Comparison of ENCODE assay signal across 24 cellular contexts in genomic region chrX:25754399-25754798, GRCh38.
"Had no signal": no experiment of that assay in that cellular context is flagged by ENCODE, and none has a peak within 500 bp of the region (broad histone marks: within the 10 kb centered on the region; RNA-seq: fewer than 3 reads in every experiment).

No MANE protein-coding gene starts in this region.

- H3K27me3 ChIP-seq: esophagus muscularis mucosa, foreskin keratinocyte, gastroesophageal sphincter, heart right ventricle, left lung, sigmoid colon, testis, tibial artery, upper lobe of left lung had no signal

- H3K4me1 Mint-ChIP-seq: naive thymus-derived CD8-positive, alpha-beta T cell; nephron progenitor cell; stimulated activated memory B cell treated with anti-CD40 and anti-IgM and Interleukin-4, amounts not matched to agents 10 μg/mL and 1 μg/mL and 100 μg/mL, for 72 hours had no signal

- H3K4me1 ChIP-seq: esophagus muscularis mucosa, foreskin keratinocyte, gastroesophageal sphincter, heart right ventricle, left lung, psoas muscle, sigmoid colon, testis, tibial artery, upper lobe of left lung had no signal

- H3K9me3 Mint-ChIP-seq: stimulated activated memory B cell treated with anti-CD40 and anti-IgM and Interleukin-4, amounts not matched to agents 10 μg/mL and 1 μg/mL and 100 μg/mL, for 72 hours had no signal

- H3K4me3 Mint-ChIP-seq: naive thymus-derived CD8-positive, alpha-beta T cell; nephron progenitor cell; stimulated activated memory B cell treated with anti-CD40 and anti-IgM and Interleukin-4, amounts not matched to agents 10 μg/mL and 1 μg/mL and 100 μg/mL, for 72 hours had no signal

- H3K4me3 ChIP-seq: dorsolateral prefrontal cortex, esophagus muscularis mucosa, gastroesophageal sphincter, heart right ventricle, left lung, psoas muscle, sigmoid colon, testis, tibial artery, upper lobe of left lung had no signal

- H3K36me3 ChIP-seq: esophagus muscularis mucosa, gastroesophageal sphincter, heart right ventricle, left lung, sigmoid colon, tibial artery, upper lobe of left lung had no signal

- DNase-seq: central memory CD4-positive, alpha-beta T cell; dorsolateral prefrontal cortex; effector CD4-positive, alpha-beta T cell; foreskin keratinocyte; glutamatergic neuron; heart right ventricle; hippocampal formation; kidney; left lung; naive thymus-derived CD8-positive, alpha-beta T cell; nephron progenitor cell; nucleus accumbens; psoas muscle; right cardiac atrium; sigmoid colon; stimulated activated CD4-positive, alpha-beta T cell treated with anti-CD3 and anti-CD28 coated beads, Interleukin-4, amount 100 ng/mL, for 4 hours; stimulated activated naive CD8-positive, alpha-beta T cell treated with anti-CD3 and anti-CD28 coated beads, Interleukin-15, Interleukin-2, amounts not matched to agents 100 U/mL and 50 U/mL, for 24 hours; substantia nigra; testis; tibial artery; upper lobe of left lung had no signal

- ATAC-seq: foreskin keratinocyte; gastroesophageal sphincter; heart right ventricle; left lung; naive thymus-derived CD8-positive, alpha-beta T cell; psoas muscle; right cardiac atrium; stimulated activated memory B cell treated with anti-CD40 and anti-IgM and Interleukin-4, amounts not matched to agents 10 μg/mL and 1 μg/mL and 100 μg/mL, for 72 hours; stimulated activated naive CD8-positive, alpha-beta T cell treated with anti-CD3 and anti-CD28 coated beads, Interleukin-15, Interleukin-2, amounts not matched to agents 100 U/mL and 50 U/mL, for 24 hours had no signal

- H3K27ac Mint-ChIP-seq: naive thymus-derived CD8-positive, alpha-beta T cell; nephron progenitor cell; stimulated activated memory B cell treated with anti-CD40 and anti-IgM and Interleukin-4, amounts not matched to agents 10 μg/mL and 1 μg/mL and 100 μg/mL, for 72 hours had no signal

- H3K36me3 Mint-ChIP-seq: stimulated activated memory B cell treated with anti-CD40 and anti-IgM and Interleukin-4, amounts not matched to agents 10 μg/mL and 1 μg/mL and 100 μg/mL, for 72 hours had no signal

- H3K27me3 Mint-ChIP-seq: naive thymus-derived CD8-positive, alpha-beta T cell; stimulated activated memory B cell treated with anti-CD40 and anti-IgM and Interleukin-4, amounts not matched to agents 10 μg/mL and 1 μg/mL and 100 μg/mL, for 72 hours had no signal

- H3K27ac ChIP-seq: dorsolateral prefrontal cortex, esophagus muscularis mucosa, foreskin keratinocyte, gastroesophageal sphincter, heart right ventricle, left lung, psoas muscle, sigmoid colon, testis, tibial artery, upper lobe of left lung had no signal
